In the genomic region with DNA sequence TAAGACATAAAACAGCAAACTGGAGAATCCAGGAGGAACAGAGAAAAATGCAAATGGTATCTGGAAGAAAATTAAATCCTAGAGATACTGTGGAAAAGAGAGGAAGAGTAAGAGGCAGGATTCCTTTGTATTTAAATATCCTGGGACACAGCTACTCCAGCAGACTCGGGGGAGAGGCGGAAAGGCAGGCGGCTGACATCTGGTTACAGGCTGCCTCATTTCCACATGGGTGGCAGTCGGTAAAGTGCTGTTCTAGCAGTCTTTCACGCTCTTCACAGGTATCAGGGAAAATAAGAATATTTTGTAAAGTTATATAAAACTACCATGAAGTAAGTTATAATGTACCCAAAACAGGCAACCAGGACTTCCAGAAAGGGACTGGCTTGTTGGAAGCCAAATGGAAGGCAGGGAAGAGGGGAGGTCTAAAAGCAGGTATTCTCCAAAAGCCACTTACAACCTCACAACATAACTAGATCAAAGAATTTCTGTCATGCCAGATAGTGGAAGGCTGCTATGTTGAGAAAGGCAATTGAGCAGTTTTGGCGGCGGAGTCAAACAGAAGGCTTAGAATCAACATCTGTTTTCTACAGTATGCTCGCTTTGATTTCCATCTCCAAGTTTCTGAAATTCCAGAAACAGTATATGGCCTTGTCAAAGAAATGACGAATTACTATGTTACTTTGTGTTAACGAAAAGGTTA, we compare ENCODE assay signal across 9 cellular contexts. TPM values are rescaled to one million over a fixed set of nuclear protein-coding genes. Genes with fewer than 3 reads are reported as not detected.
DNase-seq lines count a peak whose midpoint lies in the region; ATAC-seq and TF ChIP-seq lines count a peak whose summit lies in the region.
"Had no signal": no experiment of that assay in that cellular context is flagged by ENCODE, and none has a peak within 500 bp of the region (broad histone marks: within the 10 kb centered on the region; RNA-seq: fewer than 3 reads in every experiment).

No MANE protein-coding gene starts in this region.

- H3K9me3 ChIP-seq in MG63 (no peaks in the 10 kb centered on the region), adrenal gland (replicated peaks in 1 of 3) (no peaks in the 10 kb centered on the region)

- H3K4me3 Mint-ChIP-seq in effector memory CD8-positive, alpha-beta T cell, result peak overlapping the region; percentile 85
- peak overlapping the region; percentile 96 for H3K4me3 Mint-ChIP-seq in natural killer cell

- H3K9me3 Mint-ChIP-seq in effector memory CD8-positive, alpha-beta T cell, result no peaks in the 10 kb centered on the region
- no peaks in the 10 kb centered on the region for H3K9me3 Mint-ChIP-seq in natural killer cell

- H2AFZ ChIP-seq in ACC112 (ENCODE audit: low read length, unreplicated experiment), result peak overlapping the region; percentile 30

- peaks cover 23 to 29% of the 10 kb centered on the region in 2 donors for H3K4me1 Mint-ChIP-seq in effector memory CD8-positive, alpha-beta T cell (ENCODE audit: low read depth in 2 of 2)
- H3K4me1 Mint-ChIP-seq in natural killer cell, result peaks cover 27 to 32% of the 10 kb centered on the region in 2 donors

- H3K27ac ChIP-seq in ACC112 (ENCODE audit: low read depth, low read length) (no peak overlapping the region), adrenal gland (no peak overlapping the region)

- H3K27me3 Mint-ChIP-seq in effector memory CD8-positive, alpha-beta T cell, result peaks cover 12 to 36% of the 10 kb centered on the region in 2 donors
- H3K27me3 Mint-ChIP-seq in natural killer cell (ENCODE audit: low read depth in 2 of 2), result peaks cover 11 to 18% of the 10 kb centered on the region in 2 donors

- H3K27me3 ChIP-seq in ACC112 (ENCODE audit: insufficient read depth, low read length) (peaks cover 31% of the 10 kb centered on the region), MG63 (peaks cover 7% of the 10 kb centered on the region), adrenal gland (no peaks in the 10 kb centered on the region)

- no peak for ATAC-seq in effector memory CD8-positive, alpha-beta T cell (replicated peaks)
- no peak for ATAC-seq in natural killer cell
- no peak for ATAC-seq in HG03520 (IDR thresholded peaks at IDR 0.05; ENCODE audit: unreplicated experiment)
- no peak for ATAC-seq in GM19023 (IDR thresholded peaks at IDR 0.05; ENCODE audit: unreplicated experiment)

- H3K36me3 ChIP-seq in ACC112 (ENCODE audit: insufficient read depth, low read length) (peaks cover 11% of the 10 kb centered on the region), MG63 (no peaks in the 10 kb centered on the region), adrenal gland (replicated peaks in 1 of 2) (no peaks in the 10 kb centered on the region)

- no peak for TF ChIP-seq CTCF in natural killer cell (IDR thresholded peaks at IDR 0.05)
- no peak for TF ChIP-seq CTCF in adrenal gland (IDR thresholded peaks at IDR 0.05)

- H3K79me2 ChIP-seq in ACC112 (ENCODE audit: control insufficient read depth, insufficient read depth, low read length, unreplicated experiment), result peaks cover 18% of the 10 kb centered on the region

- WGBS in adrenal gland, 4 donors, result 32 to 43% (median 38%) methylated on average over 10 of the region's 10 CpGs

- H3K4me1 ChIP-seq in ACC112 (ENCODE audit: control insufficient read depth, insufficient read depth, low read length, unreplicated experiment) (peaks cover 9% of the 10 kb centered on the region), adrenal gland (replicated peaks in 1 of 2) (peaks cover 7 to 11% of the 10 kb centered on the region in 2 donors)

- peaks cover 14% of the 10 kb centered on the region for H3K36me3 Mint-ChIP-seq in effector memory CD8-positive, alpha-beta T cell (ENCODE audit: insufficient read depth)
- no peaks in the 10 kb centered on the region for H3K36me3 Mint-ChIP-seq in natural killer cell

- intact Hi-C loops in natural killer cell (cut with micrococcal nuclease), result loop anchor here (2.0 to 10.0 kb wide), 2 partner anchors 185 to 825 kb away; a partner anchor contains a TSS
- intact Hi-C loops in adrenal gland (cut with DNase I), result no loop called here

- TF ChIP-seq POLR2A in adrenal gland (IDR thresholded peaks at IDR 0.05), result no peak

- H3K4me3 ChIP-seq in ACC112 (ENCODE audit: low read depth, low read length), result peak overlapping the region; percentile 89
- peak overlapping the region; percentile 77; the same call in 1 of the 2 replicates for H3K4me3 ChIP-seq in MG63
- peak overlapping the region in 1 of 4 donors; percentile 73 for H3K4me3 ChIP-seq in adrenal gland

- H3K27ac Mint-ChIP-seq in effector memory CD8-positive, alpha-beta T cell, result peak overlapping the region; percentile 91 to 92
- H3K27ac Mint-ChIP-seq in natural killer cell, result peak overlapping the region; percentile 89 to 90

- DNase-seq in MG63 (no peak), natural killer cell (no peak), adrenal gland (no peak), NCI-H2029 (lab: John Stamatoyannopoulos, UW) (no peak)
- DNase-seq in effector memory CD8-positive, alpha-beta T cell, result no peak
- DNase-seq: midbrain had no signal

RNA-seq across cellular contexts. Expression of a gene that starts 1.3 kb away (rescaled TPM):
- total RNA-seq in MG63 (2014; rRNA removed; shearing (Covaris generic); ENCODE audit: low replicate concordance), result 2.8 and 5.8 TPM in 2 replicates
- 1 to 10 TPM; 3.2 to 7.6 (median 5.1) TPM for total RNA-seq in natural killer cell
- total RNA-seq in adrenal gland, result 1 to 10 TPM; 2.1 to 6.6 (median 4.2) TPM
- polyA plus RNA-seq in adrenal gland, result 1 to 10 TPM; 1.4 to 5.4 (median 2.5) TPM

RNA-seq across cellular contexts. Expression of a gene that starts 53.0 kb away (rescaled TPM):
- total RNA-seq in MG63 (2014; rRNA removed; shearing (Covaris generic); ENCODE audit: low replicate concordance), result 6.4 and 13.7 TPM in 2 replicates
- 10 to 100 TPM in 1 of 3 donors, 1 to 10 TPM in 2; 8.8 to 10.0 (median 8.9) TPM for total RNA-seq in natural killer cell
- 10 to 100 TPM; 27.1 to 61.6 (median 33.1) TPM for total RNA-seq in adrenal gland
- 10 to 100 TPM; 10.1 to 21.1 (median 13.6) TPM for polyA plus RNA-seq in adrenal gland
